In the genomic region with DNA sequence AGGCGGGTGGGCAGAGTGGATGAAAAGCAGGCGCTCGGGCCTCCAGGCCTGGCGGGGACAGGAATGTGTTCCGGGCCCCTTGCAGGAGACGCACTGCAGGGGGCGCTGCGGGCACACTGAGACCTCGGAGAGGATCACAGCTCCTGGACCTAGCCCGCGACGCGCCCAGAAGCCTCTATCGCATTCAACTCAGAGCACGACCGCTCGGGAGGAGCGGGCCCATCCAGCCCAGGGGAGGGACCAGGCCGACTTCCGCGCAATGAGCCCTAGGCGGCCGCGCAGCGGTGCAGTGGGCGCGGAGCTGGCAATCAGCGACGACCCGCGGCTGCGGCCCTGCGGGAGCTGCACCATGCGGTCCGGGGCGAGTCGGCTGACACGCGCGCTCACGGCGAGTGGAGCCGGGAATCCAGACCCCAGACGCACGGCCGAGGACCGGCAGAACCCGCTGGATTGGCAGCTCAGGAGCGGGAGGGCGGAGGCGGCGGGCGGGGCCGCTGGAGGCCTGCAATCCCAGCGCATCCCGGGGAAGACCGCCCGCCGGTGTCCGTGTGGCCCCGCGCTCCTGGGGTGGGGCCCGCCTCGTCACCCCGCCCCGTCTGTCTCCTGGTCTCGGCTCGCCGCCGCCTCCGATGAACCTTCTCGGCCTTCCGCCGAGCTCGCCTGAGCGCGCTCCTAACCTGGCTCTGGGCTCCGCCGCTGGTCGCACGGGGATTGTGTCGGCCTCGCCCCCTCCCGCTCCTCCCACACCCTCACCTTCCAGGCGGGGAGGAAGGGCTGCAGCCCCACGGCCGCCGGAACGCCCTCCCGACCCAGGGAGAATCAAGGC, we compare ENCODE assay signal across 1 cellular context.
TF ChIP-seq lines count a peak whose summit lies in the region.

No MANE protein-coding gene starts in this region.

TF ChIP-seq in GM23338, 12 proteins besides CTCF, POLR2A, EP300 and RAD21 (continued from another document):
- TF ChIP-seq EZH2phosphoT487 (IDR thresholded peaks at IDR 0.05; ENCODE audit: unreplicated experiment) (no peak), ZNF114 (CRISPR knock-in tag; IDR thresholded peaks at IDR 0.05) (no peak), JUNB (IDR thresholded peaks at IDR 0.05; ENCODE audit: unreplicated experiment) (no peak), POLR2AphosphoS5 (IDR thresholded peaks at IDR 0.05; ENCODE audit: low read depth) (peak; percentile 28; the same call in 1 of the 2 replicates), EZH2 (IDR thresholded peaks at IDR 0.05; ENCODE audit: low read depth, unreplicated experiment) (no peak), CREB1 (CRISPR knock-in tag; IDR thresholded peaks at IDR 0.05; ENCODE audit: low read depth) (peak; percentile 59; the same call in 1 of the 2 replicates), NANOG (IDR thresholded peaks at IDR 0.05; ENCODE audit: borderline replicate concordance) (no peak)
- TF ChIP-seq, protein P1, sequence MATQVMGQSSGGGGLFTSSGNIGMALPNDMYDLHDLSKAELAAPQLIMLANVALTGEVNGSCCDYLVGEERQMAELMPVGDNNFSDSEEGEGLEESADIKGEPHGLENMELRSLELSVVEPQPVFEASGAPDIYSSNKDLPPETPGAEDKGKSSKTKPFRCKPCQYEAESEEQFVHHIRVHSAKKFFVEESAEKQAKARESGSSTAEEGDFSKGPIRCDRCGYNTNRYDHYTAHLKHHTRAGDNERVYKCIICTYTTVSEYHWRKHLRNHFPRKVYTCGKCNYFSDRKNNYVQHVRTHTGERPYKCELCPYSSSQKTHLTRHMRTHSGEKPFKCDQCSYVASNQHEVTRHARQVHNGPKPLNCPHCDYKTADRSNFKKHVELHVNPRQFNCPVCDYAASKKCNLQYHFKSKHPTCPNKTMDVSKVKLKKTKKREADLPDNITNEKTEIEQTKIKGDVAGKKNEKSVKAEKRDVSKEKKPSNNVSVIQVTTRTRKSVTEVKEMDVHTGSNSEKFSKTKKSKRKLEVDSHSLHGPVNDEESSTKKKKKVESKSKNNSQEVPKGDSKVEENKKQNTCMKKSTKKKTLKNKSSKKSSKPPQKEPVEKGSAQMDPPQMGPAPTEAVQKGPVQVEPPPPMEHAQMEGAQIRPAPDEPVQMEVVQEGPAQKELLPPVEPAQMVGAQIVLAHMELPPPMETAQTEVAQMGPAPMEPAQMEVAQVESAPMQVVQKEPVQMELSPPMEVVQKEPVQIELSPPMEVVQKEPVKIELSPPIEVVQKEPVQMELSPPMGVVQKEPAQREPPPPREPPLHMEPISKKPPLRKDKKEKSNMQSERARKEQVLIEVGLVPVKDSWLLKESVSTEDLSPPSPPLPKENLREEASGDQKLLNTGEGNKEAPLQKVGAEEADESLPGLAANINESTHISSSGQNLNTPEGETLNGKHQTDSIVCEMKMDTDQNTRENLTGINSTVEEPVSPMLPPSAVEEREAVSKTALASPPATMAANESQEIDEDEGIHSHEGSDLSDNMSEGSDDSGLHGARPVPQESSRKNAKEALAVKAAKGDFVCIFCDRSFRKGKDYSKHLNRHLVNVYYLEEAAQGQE (IDR thresholded peaks at IDR 0.05; ENCODE audit: unreplicated experiment) = no peak
- TF ChIP-seq, protein P2, sequence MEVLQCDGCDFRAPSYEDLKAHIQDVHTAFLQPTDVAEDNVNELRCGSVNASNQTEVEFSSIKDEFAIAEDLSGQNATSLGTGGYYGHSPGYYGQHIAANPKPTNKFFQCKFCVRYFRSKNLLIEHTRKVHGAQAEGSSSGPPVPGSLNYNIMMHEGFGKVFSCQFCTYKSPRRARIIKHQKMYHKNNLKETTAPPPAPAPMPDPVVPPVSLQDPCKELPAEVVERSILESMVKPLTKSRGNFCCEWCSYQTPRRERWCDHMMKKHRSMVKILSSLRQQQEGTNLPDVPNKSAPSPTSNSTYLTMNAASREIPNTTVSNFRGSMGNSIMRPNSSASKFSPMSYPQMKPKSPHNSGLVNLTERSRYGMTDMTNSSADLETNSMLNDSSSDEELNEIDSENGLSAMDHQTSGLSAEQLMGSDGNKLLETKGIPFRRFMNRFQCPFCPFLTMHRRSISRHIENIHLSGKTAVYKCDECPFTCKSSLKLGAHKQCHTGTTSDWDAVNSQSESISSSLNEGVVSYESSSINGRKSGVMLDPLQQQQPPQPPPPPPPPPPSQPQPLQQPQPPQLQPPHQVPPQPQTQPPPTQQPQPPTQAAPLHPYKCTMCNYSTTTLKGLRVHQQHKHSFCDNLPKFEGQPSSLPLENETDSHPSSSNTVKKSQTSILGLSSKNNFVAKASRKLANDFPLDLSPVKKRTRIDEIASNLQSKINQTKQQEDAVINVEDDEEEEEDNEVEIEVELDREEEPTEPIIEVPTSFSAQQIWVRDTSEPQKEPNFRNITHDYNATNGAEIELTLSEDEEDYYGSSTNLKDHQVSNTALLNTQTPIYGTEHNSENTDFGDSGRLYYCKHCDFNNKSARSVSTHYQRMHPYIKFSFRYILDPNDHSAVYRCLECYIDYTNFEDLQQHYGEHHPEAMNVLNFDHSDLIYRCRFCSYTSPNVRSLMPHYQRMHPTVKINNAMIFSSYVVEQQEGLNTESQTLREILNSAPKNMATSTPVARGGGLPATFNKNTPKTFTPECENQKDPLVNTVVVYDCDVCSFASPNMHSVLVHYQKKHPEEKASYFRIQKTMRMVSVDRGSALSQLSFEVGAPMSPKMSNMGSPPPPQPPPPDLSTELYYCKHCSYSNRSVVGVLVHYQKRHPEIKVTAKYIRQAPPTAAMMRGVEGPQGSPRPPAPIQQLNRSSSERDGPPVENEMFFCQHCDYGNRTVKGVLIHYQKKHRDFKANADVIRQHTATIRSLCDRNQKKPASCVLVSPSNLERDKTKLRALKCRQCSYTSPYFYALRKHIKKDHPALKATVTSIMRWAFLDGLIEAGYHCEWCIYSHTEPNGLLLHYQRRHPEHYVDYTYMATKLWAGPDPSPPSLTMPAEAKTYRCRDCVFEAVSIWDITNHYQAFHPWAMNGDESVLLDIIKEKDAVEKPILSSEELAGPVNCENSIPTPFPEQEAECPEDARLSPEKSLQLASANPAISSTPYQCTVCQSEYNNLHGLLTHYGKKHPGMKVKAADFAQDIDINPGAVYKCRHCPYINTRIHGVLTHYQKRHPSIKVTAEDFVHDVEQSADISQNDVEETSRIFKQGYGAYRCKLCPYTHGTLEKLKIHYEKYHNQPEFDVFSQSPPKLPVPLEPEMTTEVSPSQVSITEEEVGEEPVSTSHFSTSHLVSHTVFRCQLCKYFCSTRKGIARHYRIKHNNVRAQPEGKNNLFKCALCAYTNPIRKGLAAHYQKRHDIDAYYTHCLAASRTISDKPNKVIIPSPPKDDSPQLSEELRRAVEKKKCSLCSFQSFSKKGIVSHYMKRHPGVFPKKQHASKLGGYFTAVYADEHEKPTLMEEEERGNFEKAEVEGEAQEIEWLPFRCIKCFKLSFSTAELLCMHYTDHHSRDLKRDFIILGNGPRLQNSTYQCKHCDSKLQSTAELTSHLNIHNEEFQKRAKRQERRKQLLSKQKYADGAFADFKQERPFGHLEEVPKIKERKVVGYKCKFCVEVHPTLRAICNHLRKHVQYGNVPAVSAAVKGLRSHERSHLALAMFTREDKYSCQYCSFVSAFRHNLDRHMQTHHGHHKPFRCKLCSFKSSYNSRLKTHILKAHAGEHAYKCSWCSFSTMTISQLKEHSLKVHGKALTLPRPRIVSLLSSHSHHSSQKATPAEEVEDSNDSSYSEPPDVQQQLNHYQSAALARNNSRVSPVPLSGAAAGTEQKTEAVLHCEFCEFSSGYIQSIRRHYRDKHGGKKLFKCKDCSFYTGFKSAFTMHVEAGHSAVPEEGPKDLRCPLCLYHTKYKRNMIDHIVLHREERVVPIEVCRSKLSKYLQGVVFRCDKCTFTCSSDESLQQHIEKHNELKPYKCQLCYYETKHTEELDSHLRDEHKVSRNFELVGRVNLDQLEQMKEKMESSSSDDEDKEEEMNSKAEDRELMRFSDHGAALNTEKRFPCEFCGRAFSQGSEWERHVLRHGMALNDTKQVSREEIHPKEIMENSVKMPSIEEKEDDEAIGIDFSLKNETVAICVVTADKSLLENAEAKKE (CRISPR knock-in tag; IDR thresholded peaks at IDR 0.05) = no peak
TF ChIP-seq in GM23338: peak in this region for 2.
